Comparison of ENCODE assay signal across 8 cellular contexts in genomic region chr1:208202333-208202987, GRCh38. TPM values are rescaled to one million over a fixed set of nuclear protein-coding genes. Genes with fewer than 3 reads are reported as not detected.
DNase-seq lines count a peak whose midpoint lies in the region; ATAC-seq and TF ChIP-seq lines count a peak whose summit lies in the region.

No MANE protein-coding gene starts in this region.

- no peaks in the 10 kb centered on the region for H4K20me1 ChIP-seq in GM23248 (ENCODE audit: insufficient read depth)

- no peaks in the 10 kb centered on the region for H3K27me3 ChIP-seq in GM23248 (replicated peaks; ENCODE audit: insufficient read depth)
- no peaks in the 10 kb centered on the region for H3K27me3 ChIP-seq in esophagus squamous epithelium

- in situ Hi-C loops in GM23248 (cut with MboI), result no loop called here

- no peak for TF ChIP-seq CTCF in esophagus squamous epithelium (IDR thresholded peaks at IDR 0.05)

- H3K9me2 ChIP-seq in GM23248 (ENCODE audit: insufficient read depth), result no peaks in the 10 kb centered on the region

- H3K4me3 ChIP-seq in GM23248 (no peak overlapping the region), esophagus squamous epithelium (peak overlapping the region in 1 of 4 donors; percentile 37), skin epidermis (no peak overlapping the region)

- H3K9me3 ChIP-seq in GM23248 (ENCODE audit: low read depth) (no peaks in the 10 kb centered on the region), esophagus squamous epithelium (no peaks in the 10 kb centered on the region)

- DNase-seq in GM23248, result no peak
- DNase-seq in NCI-H526 treated with DMSO at 0.1 percent for 48 hours (lab: John Stamatoyannopoulos, UW), result peak; percentile 89
- no peak for DNase-seq in esophagus squamous epithelium (lab: John Stamatoyannopoulos, UW)
- no peak for DNase-seq in DMS114 treated with DMSO at 0.1 percent for 48 hours (lab: John Stamatoyannopoulos, UW; ENCODE audit: unreplicated experiment)

- H3K27ac ChIP-seq in GM23248, result peak overlapping the region; percentile 86
- H3K27ac ChIP-seq in esophagus squamous epithelium, result peak overlapping the region; percentile 71 to 89 (median 86)
- peak overlapping the region in 12 of 21 experiments; percentile 41 to 77 (median 55) for H3K27ac ChIP-seq in skin epidermis

- no peak overlapping the region for H2AFZ ChIP-seq in GM23248

- ATAC-seq in HG02678 (IDR thresholded peaks at IDR 0.05; ENCODE audit: unreplicated experiment), result no peak
- ATAC-seq in GM18502 (IDR thresholded peaks at IDR 0.05; ENCODE audit: poor library complexity, unreplicated experiment), result no peak
- no peak for ATAC-seq in HG02610 (IDR thresholded peaks at IDR 0.05; ENCODE audit: unreplicated experiment)

- WGBS in GM23248 (ENCODE audit: low coverage in 1 of 2, low lambda C conversion rate in 2 of 2, missing lambda C conversion rate in 2 of 2), 2 experiments, result 90 to 94% methylated on average over 5 of the region's 5 CpGs
- 47 to 69% methylated on average over 4 to 5 of the region's 5 CpGs for WGBS in esophagus squamous epithelium, 2 donors

- no peaks in the 10 kb centered on the region for H3K36me3 ChIP-seq in GM23248 (ENCODE audit: low read depth)
- peaks cover 0 to 48% (median 4%) of the 10 kb centered on the region in 3 donors for H3K36me3 ChIP-seq in esophagus squamous epithelium

- H3K4me1 ChIP-seq in GM23248 (ENCODE audit: insufficient read depth), result peaks cover 60% of the 10 kb centered on the region
- H3K4me1 ChIP-seq in esophagus squamous epithelium, result peaks cover 40 to 70% (median 64%) of the 10 kb centered on the region in 3 donors

- peak overlapping the region; percentile 50 for H3K4me2 ChIP-seq in GM23248 (ENCODE audit: unreplicated experiment)

- peak overlapping the region; percentile 39 for H3K9ac ChIP-seq in GM23248

- TF ChIP-seq POLR2A in esophagus squamous epithelium (IDR thresholded peaks at IDR 0.05), result no peak

- intact Hi-C loops in esophagus squamous epithelium (cut with DNase I), result no loop called here

- no peaks in the 10 kb centered on the region for H3K79me2 ChIP-seq in GM23248 (ENCODE audit: insufficient read depth)

- H3F3A ChIP-seq in GM23248 (ENCODE audit: insufficient read depth), result peaks cover 38% of the 10 kb centered on the region

RNA-seq across cellular contexts. Expression of gene PLXNA2, which starts 41.7 kb away (rescaled TPM):
- total RNA-seq in GM23248 (2014; rRNA removed; shearing (Covaris generic)), result 5.4 and 6.4 TPM in 2 replicates
- 3.5 and 3.7 TPM in 2 replicates for polyA plus RNA-seq in GM23248 (2016; fragmentation: Nextera tagmentation; extraction: Ambion mirVana)
- total RNA-seq in esophagus squamous epithelium, result 10 to 100 TPM; 26.9 to 54.0 (median 46.1) TPM
